In the genomic region with DNA sequence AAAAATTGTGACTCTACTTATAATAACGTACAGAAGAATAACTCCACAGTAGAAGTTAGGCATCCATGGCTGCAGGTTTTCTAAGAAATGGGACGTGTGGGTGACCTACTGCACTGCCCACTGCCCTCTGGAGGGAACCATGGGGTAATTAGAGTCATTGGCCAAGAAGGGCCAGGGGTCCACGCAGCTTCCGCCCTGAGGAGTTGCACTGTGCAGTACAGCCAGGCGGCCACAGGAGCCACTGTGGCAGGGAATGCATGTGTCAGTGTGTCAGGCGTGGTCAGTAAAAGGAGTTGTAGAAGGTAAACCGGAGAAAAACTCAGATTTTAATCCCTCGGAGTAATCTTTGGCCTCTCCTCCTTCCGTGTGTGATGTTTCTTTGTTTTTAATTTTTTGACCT, we compare ENCODE assay signal across 9 cellular contexts. TPM values are rescaled to one million over a fixed set of nuclear protein-coding genes. Genes with fewer than 3 reads are reported as not detected.
DNase-seq lines count a peak whose midpoint lies in the region; ATAC-seq and TF ChIP-seq lines count a peak whose summit lies in the region.
"Had no signal": no experiment of that assay in that cellular context is flagged by ENCODE, and none has a peak within 500 bp of the region (broad histone marks: within the 10 kb centered on the region; RNA-seq: fewer than 3 reads in every experiment).

No MANE protein-coding gene starts in this region.

- H3K36me3 Mint-ChIP-seq in activated T-helper 2 cell treated with anti-CD3 and anti-CD28 coated beads, Interferon-gamma antibody, Interleukin-2, Interleukin-4, amounts not matched to agents 10 μg/mL and 5 μg/mL and 100 μg/mL, durations not matched to agents 14 hours and 24 hours and 36 hours (ENCODE audit: low read depth) = peaks cover 65% of the 10 kb centered on the region

- intact Hi-C loops in heart left ventricle (cut with DNase I) = no loop called here
- intact Hi-C loops in activated T-helper 2 cell treated with anti-CD3 and anti-CD28 coated beads, Interferon-gamma antibody, Interleukin-2, Interleukin-4, amounts not matched to agents 10 μg/mL and 5 μg/mL and 100 μg/mL, durations not matched to agents 14 hours and 24 hours and 36 hours (cut with micrococcal nuclease) = loop anchor here (1.0 kb wide), 3 partner anchors 21 to 68 kb away; no protein-coding TSS in a partner anchor
- intact Hi-C loops in upper lobe of right lung (cut with DNase I) = no loop called here

- H3K9me3 ChIP-seq in cardiac muscle cell (ENCODE audit: low read depth) (no peaks in the 10 kb centered on the region), heart left ventricle (peaks cover 0 to 8% (median 0%) of the 10 kb centered on the region in 12 donors), upper lobe of right lung (no peaks in the 10 kb centered on the region)

- peaks cover 74% of the 10 kb centered on the region for H3K4me1 Mint-ChIP-seq in activated T-helper 2 cell treated with anti-CD3 and anti-CD28 coated beads, Interferon-gamma antibody, Interleukin-2, Interleukin-4, amounts not matched to agents 10 μg/mL and 5 μg/mL and 100 μg/mL, durations not matched to agents 14 hours and 24 hours and 36 hours (ENCODE audit: low read depth)

- ATAC-seq in heart left ventricle = no peak
- ATAC-seq in upper lobe of right lung = no peak

- in situ Hi-C loops in GM13976 (cut with MboI; ENCODE audit: low sequenced_read_pairs, unreplicated experiment) = no loop called here

- H3K4me1 ChIP-seq in cardiac muscle cell (ENCODE audit: low read depth) (no peaks in the 10 kb centered on the region), heart left ventricle (peaks cover 9 to 47% (median 31%) of the 10 kb centered on the region in 12 donors), upper lobe of right lung (peaks cover 21% of the 10 kb centered on the region)

- TF ChIP-seq CTCF in cardiac muscle cell (IDR thresholded peaks at IDR 0.05; ENCODE audit: low read depth, low read length) (peak; percentile 20), heart left ventricle (IDR thresholded peaks at IDR 0.05) (peak in 1 of 12 donors; percentile 11), upper lobe of right lung (IDR thresholded peaks at IDR 0.05) (peak; percentile 27), GM13976 (IDR thresholded peaks at IDR 0.05; ENCODE audit: borderline replicate concordance, control extremely low read depth, extremely low read depth, insufficient read depth, missing control alignments) (no peak)

- no peaks in the 10 kb centered on the region for H3K27me3 ChIP-seq in cardiac muscle cell
- H3K27me3 ChIP-seq in heart left ventricle = no peaks in the 10 kb centered on the region
- no peaks in the 10 kb centered on the region for H3K27me3 ChIP-seq in upper lobe of right lung

- H3K36me3 ChIP-seq in cardiac muscle cell = no peaks in the 10 kb centered on the region
- H3K36me3 ChIP-seq in heart left ventricle = peaks cover 0 to 22% (median 0%) of the 10 kb centered on the region in 9 donors
- no peaks in the 10 kb centered on the region for H3K36me3 ChIP-seq in upper lobe of right lung

- H3K4me3 ChIP-seq in cardiac muscle cell (no peak overlapping the region), heart left ventricle (no peak overlapping the region), upper lobe of right lung (no peak overlapping the region)

- 80 to 90% (median 87%) methylated on average over 9 of the region's 9 CpGs for WGBS in heart left ventricle, 4 donors

- H3K27ac ChIP-seq in cardiac muscle cell (no peak overlapping the region), heart left ventricle (peak overlapping the region in 1 of 12 donors; percentile 4), upper lobe of right lung (no peak overlapping the region)
- H3K27ac ChIP-seq: C4-2B had no signal

- H3K27ac Mint-ChIP-seq in activated T-helper 2 cell treated with anti-CD3 and anti-CD28 coated beads, Interferon-gamma antibody, Interleukin-2, Interleukin-4, amounts not matched to agents 10 μg/mL and 5 μg/mL and 100 μg/mL, durations not matched to agents 14 hours and 24 hours and 36 hours = peak overlapping the region; percentile 91

- peak overlapping the region; percentile 45 for H3K4me3 Mint-ChIP-seq in activated T-helper 2 cell treated with anti-CD3 and anti-CD28 coated beads, Interferon-gamma antibody, Interleukin-2, Interleukin-4, amounts not matched to agents 10 μg/mL and 5 μg/mL and 100 μg/mL, durations not matched to agents 14 hours and 24 hours and 36 hours (ENCODE audit: low read depth)

- DNase-seq in cardiac muscle cell (ENCODE audit: low read depth in 1 of 2, low spot score in 1 of 2) = no peak
- no peak for DNase-seq in heart left ventricle
- DNase-seq in activated T-helper 2 cell treated with anti-CD3 and anti-CD28 coated beads, Interferon-gamma antibody, Interleukin-2, Interleukin-4, amounts not matched to agents 10 μg/mL and 5 μg/mL and 100 μg/mL, durations not matched to agents 14 hours and 24 hours and 36 hours (ENCODE audit: low spot score) = no peak
- DNase-seq in islet precursor cell = peak; percentile 71
- no peak for DNase-seq in upper lobe of right lung
- DNase-seq in GM13976 (ENCODE audit: low spot score) = no peak
- DNase-seq in NCI-H345 (lab: John Stamatoyannopoulos, UW) = no peak
- DNase-seq in GM19238 (ENCODE audit: insufficient read length, low spot score) = no peak

- H3K9me3 Mint-ChIP-seq in activated T-helper 2 cell treated with anti-CD3 and anti-CD28 coated beads, Interferon-gamma antibody, Interleukin-2, Interleukin-4, amounts not matched to agents 10 μg/mL and 5 μg/mL and 100 μg/mL, durations not matched to agents 14 hours and 24 hours and 36 hours = no peaks in the 10 kb centered on the region

- no peak for TF ChIP-seq POLR2A in heart left ventricle (IDR thresholded peaks at IDR 0.05)

- no peaks in the 10 kb centered on the region for H3K27me3 Mint-ChIP-seq in activated T-helper 2 cell treated with anti-CD3 and anti-CD28 coated beads, Interferon-gamma antibody, Interleukin-2, Interleukin-4, amounts not matched to agents 10 μg/mL and 5 μg/mL and 100 μg/mL, durations not matched to agents 14 hours and 24 hours and 36 hours (ENCODE audit: low read depth)

RNA-seq across cellular contexts. Expression of a gene that starts 24.8 kb away (rescaled TPM):
- total RNA-seq in cardiac muscle cell = 61.7 and 65.9 TPM in 2 replicates
- 55.0 and 75.5 TPM in 2 replicates for polyA plus RNA-seq in cardiac muscle cell
- total RNA-seq in heart left ventricle = 10 to 100 TPM; 28.4 to 54.2 (median 35.0) TPM
- polyA plus RNA-seq in heart left ventricle = 10 to 100 TPM; 22.6 to 23.9 TPM
- total RNA-seq in activated T-helper 2 cell treated with anti-CD3 and anti-CD28 coated beads, Interferon-gamma antibody, Interleukin-2, Interleukin-4, amounts not matched to agents 10 μg/mL and 5 μg/mL and 100 μg/mL, durations not matched to agents 14 hours and 24 hours and 36 hours = 72.4 and 73.9 TPM in 2 replicates
- total RNA-seq in upper lobe of right lung = 49.7 TPM
